ENCODE assay signal across 20 cellular contexts in genomic region chr18:74534981-74535649, GRCh38. TPM values are rescaled to one million over a fixed set of nuclear protein-coding genes. Genes with fewer than 3 reads are reported as not detected.
A peak's percentile ranks its signal among the peaks of the same experiment; 100 is the strongest.
DNase-seq lines count a peak whose midpoint lies in the region; ATAC-seq and TF ChIP-seq lines count a peak whose summit lies in the region.
"Had no signal": no experiment of that assay in that cellular context is flagged by ENCODE, and none has a peak within 500 bp of the region (broad histone marks: within the 10 kb centered on the region; RNA-seq: fewer than 3 reads in every experiment).

No MANE protein-coding gene starts in this region.

- no peaks in the 10 kb centered on the region for H3K4me1 Mint-ChIP-seq in naive thymus-derived CD4-positive, alpha-beta T cell
- H3K4me1 Mint-ChIP-seq: activated CD4-positive, alpha-beta T cell treated with anti-CD3 and anti-CD28 coated beads for 36 hours; central memory CD8-positive, alpha-beta T cell had no signal

- no peak overlapping the region for H3K4me3 ChIP-seq in GM12865 (ENCODE audit: low read depth, low read length)
- H3K4me3 ChIP-seq in naive thymus-derived CD4-positive, alpha-beta T cell (ENCODE audit: low read length) = no peak overlapping the region
- H3K4me3 ChIP-seq: thoracic aorta had no signal

- H3K36me3 Mint-ChIP-seq in naive thymus-derived CD4-positive, alpha-beta T cell = no peaks in the 10 kb centered on the region

- ATAC-seq in GM19463 (IDR thresholded peaks at IDR 0.05; ENCODE audit: unreplicated experiment) = peak; percentile 77
- ATAC-seq in HG02943 (IDR thresholded peaks at IDR 0.05; ENCODE audit: low read depth, unreplicated experiment) = peak; percentile 54
- ATAC-seq in GM18873 (IDR thresholded peaks at IDR 0.05; ENCODE audit: low FRiP score, unreplicated experiment) = no peak
- no peak for ATAC-seq in naive thymus-derived CD4-positive, alpha-beta T cell
- no peak for ATAC-seq in HG03139 (IDR thresholded peaks at IDR 0.05; ENCODE audit: unreplicated experiment)
- ATAC-seq: activated CD4-positive, alpha-beta T cell treated with anti-CD3 and anti-CD28 coated beads for 36 hours had no signal

- no peak overlapping the region for H3K4me3 Mint-ChIP-seq in naive thymus-derived CD4-positive, alpha-beta T cell
- H3K4me3 Mint-ChIP-seq: activated CD4-positive, alpha-beta T cell treated with anti-CD3 and anti-CD28 coated beads for 36 hours; central memory CD8-positive, alpha-beta T cell; T-helper 1 cell treated with Interleukin-12 subunit alpha and Interleukin-12 subunit beta and Interleukin-4 antibody, amounts not matched to agents 30 μg/mL and 1 μg/mL, for 36 hours had no signal

- H3K9me3 ChIP-seq in naive thymus-derived CD4-positive, alpha-beta T cell (ENCODE audit: control insufficient read depth in 2 of 3, low read length in 3 of 3) = no peaks in the 10 kb centered on the region
- H3K9me3 ChIP-seq: thoracic aorta had no signal

- intact Hi-C loops in naive thymus-derived CD4-positive, alpha-beta T cell (cut with micrococcal nuclease) = no loop called here

- DNase-seq in GM12865 (ENCODE audit: low read depth) = peak; percentile 66
- DNase-seq in naive thymus-derived CD4-positive, alpha-beta T cell = no peak
- DNase-seq in NCI-H2029 (lab: John Stamatoyannopoulos, UW) = no peak
- DNase-seq: activated CD4-positive, alpha-beta T cell treated with anti-CD3 and anti-CD28 coated beads for 36 hours; activated T-cell treated with anti-CD3 and anti-CD28 coated beads for 4 hours; NCI-H1436; NCI-H524; stimulated activated CD4-positive, alpha-beta T cell treated with anti-CD3 and anti-CD28 coated beads, Interleukin-15, amount 100 ng/mL, for 24 hours had no signal

- H3K36me3 ChIP-seq in naive thymus-derived CD4-positive, alpha-beta T cell (ENCODE audit: control insufficient read depth in 2 of 3, insufficient read depth in 3 of 3, low read length in 3 of 3) = no peaks in the 10 kb centered on the region
- H3K36me3 ChIP-seq: thoracic aorta had no signal

- POLR2A ChIA-PET in naive thymus-derived CD4-positive, alpha-beta T cell (lab: Charles Lee) = no interaction called here

- H3K27me3 ChIP-seq in naive thymus-derived CD4-positive, alpha-beta T cell (ENCODE audit: control insufficient read depth in 2 of 2, insufficient read depth in 2 of 2, low read length in 2 of 2) = no peaks in the 10 kb centered on the region

- no peak overlapping the region for H3K27ac Mint-ChIP-seq in naive thymus-derived CD4-positive, alpha-beta T cell
- H3K27ac Mint-ChIP-seq: activated CD4-positive, alpha-beta T cell treated with anti-CD3 and anti-CD28 coated beads for 36 hours; progenitor cell of endocrine pancreas; T-helper 1 cell treated with Interleukin-12 subunit alpha and Interleukin-12 subunit beta and Interleukin-4 antibody, amounts not matched to agents 30 μg/mL and 1 μg/mL, for 36 hours had no signal

- H3K27ac ChIP-seq in cingulate gyrus (ENCODE audit: low read depth, low read length) = peak overlapping the region; percentile 82
- no peak overlapping the region for H3K27ac ChIP-seq in naive thymus-derived CD4-positive, alpha-beta T cell (ENCODE audit: low read depth, low read length)
- H3K27ac ChIP-seq: RWPE1, thoracic aorta had no signal

- TF ChIP-seq CTCF in GM12865 (IDR thresholded peaks at IDR 0.05; ENCODE audit: insufficient read depth, low read depth, low read length, missing control alignments) = no peak

- CTCF ChIA-PET in naive thymus-derived CD4-positive, alpha-beta T cell (lab: Charles Lee) = interaction anchor here (0.6 kb wide), 1 partner anchor 484 kb away, joined by 3 read pairs; no protein-coding TSS in a partner anchor

- peaks cover 0 to 4% (median 0%) of the 10 kb centered on the region in 11 donors for H3K9me3 Mint-ChIP-seq in naive thymus-derived CD4-positive, alpha-beta T cell
- H3K9me3 Mint-ChIP-seq: central memory CD8-positive, alpha-beta T cell; T-helper 1 cell treated with Interleukin-12 subunit alpha and Interleukin-12 subunit beta and Interleukin-4 antibody, amounts not matched to agents 30 μg/mL and 1 μg/mL, for 36 hours had no signal

- H3K4me1 ChIP-seq in naive thymus-derived CD4-positive, alpha-beta T cell (ENCODE audit: control insufficient read depth in 2 of 2, insufficient read depth in 2 of 2, low read length in 2 of 2) = no peaks in the 10 kb centered on the region

- H3K27me3 Mint-ChIP-seq in naive thymus-derived CD4-positive, alpha-beta T cell = peaks cover 0 to 8% (median 5%) of the 10 kb centered on the region in 5 donors
- H3K27me3 Mint-ChIP-seq: activated CD4-positive, alpha-beta T cell treated with anti-CD3 and anti-CD28 coated beads for 36 hours had no signal

RNA-seq across cellular contexts. Expression of gene CNDP1, which starts 0.8 kb away (rescaled TPM):
- under 1 TPM in 2 of 5 experiments, not detected in 3; 0.19 to 0.34 TPM for total RNA-seq in naive thymus-derived CD4-positive, alpha-beta T cell
- under 1 TPM in 1 of 2 donors, not detected in 1; 0.12 TPM for polyA plus RNA-seq in naive thymus-derived CD4-positive, alpha-beta T cell
- total RNA-seq: activated CD4-positive, alpha-beta T cell treated with anti-CD3 and anti-CD28 coated beads for 36 hours; endothelial cell of umbilical vein; thoracic aorta had no signal
- polyA plus RNA-seq: AG04450, endothelial cell of umbilical vein had no signal

RNA-seq across cellular contexts. Expression of gene CNDP2, which starts 39.0 kb away (rescaled TPM):
- total RNA-seq in naive thymus-derived CD4-positive, alpha-beta T cell = 100 to 1,000 TPM; 112 to 169 (median 148) TPM
- 100 to 1,000 TPM in 1 of 2 donors, 10 to 100 TPM in 1; 87.7 to 131 TPM for polyA plus RNA-seq in naive thymus-derived CD4-positive, alpha-beta T cell

Comparison
In these comparisons a context has a peak if more than half of its experiments do, and no peak if none do; other contexts are left out.
1. ATAC-seq: peak in GM19463 (single experiment) and HG02943 (single experiment); none in GM18873 (single experiment), naive thymus-derived CD4-positive, alpha-beta T cell (single experiment) and HG03139 (single experiment).